Comparison of ENCODE assay signal across 27 cellular contexts in genomic region chr15:37122703-37123102, GRCh38. TPM values are rescaled to one million over a fixed set of nuclear protein-coding genes. Genes with fewer than 3 reads are reported as not detected.
DNase-seq lines count a peak whose midpoint lies in the region; ATAC-seq, FAIRE-seq and TF ChIP-seq lines count a peak whose summit lies in the region.
"Had no signal": no experiment of that assay in that cellular context is flagged by ENCODE, and none has a peak within 500 bp of the region (broad histone marks: within the 10 kb centered on the region; RNA-seq: fewer than 3 reads in every experiment).

No MANE protein-coding gene starts in this region.

- H3K9me3 ChIP-seq in K562 (replicated peaks; ENCODE audit: control insufficient read depth, insufficient read depth, low read depth, low read length) (no peaks in the 10 kb centered on the region), muscle layer of colon (ENCODE audit: low read length) (no peaks in the 10 kb centered on the region), upper lobe of left lung (no peaks in the 10 kb centered on the region)
- H3K9me3 ChIP-seq: body of pancreas, colonic mucosa, esophagus squamous epithelium, Peyer's patch had no signal

- no peaks in the 10 kb centered on the region for H3K79me2 ChIP-seq in K562 (ENCODE audit: control insufficient read depth, insufficient read depth, low read length)

- H3K27me3 Mint-ChIP-seq in natural killer cell treated with Interleukin-12 subunit alpha and Interleukin-12 subunit beta and Interleukin-15 and Interleukin-18, amount 100 ng/mL, for 72 hours, result no peaks in the 10 kb centered on the region

- DNase-seq in D341Med (ENCODE audit: low spot score), result peak; percentile 39
- DNase-seq in NCI-H524 (lab: John Stamatoyannopoulos, UW), result peak; percentile 80 to 84
- no peak for DNase-seq in K562 (ENCODE audit: extremely low read depth in 1 of 4, low spot score in 3 of 4)
- no peak for DNase-seq in upper lobe of left lung
- no peak for DNase-seq in natural killer cell treated with Interleukin-12 subunit alpha and Interleukin-12 subunit beta and Interleukin-15 and Interleukin-18, amount 100 ng/mL, for 72 hours (ENCODE audit: low spot score)
- no peak for DNase-seq in activated naive CD4-positive, alpha-beta T cell treated with anti-CD3 and anti-CD28 coated beads, Interleukin-2, amount 50 U/mL, for 72 hours (ENCODE audit: low spot score in 2 of 2)
- DNase-seq: activated CD4-positive, alpha-beta memory T cell treated with anti-CD3 and anti-CD28 coated beads for 36 hours; activated naive CD8-positive, alpha-beta T cell treated with anti-CD3 and anti-CD28 coated beads, Interleukin-2, amount 10 ng/mL, durations not matched to agents 7 days and 5 days; body of pancreas; CD8-positive, alpha-beta memory T cell; colonic mucosa; DND-41; effector memory CD8-positive, alpha-beta T cell; esophagus squamous epithelium; head of caudate nucleus; HFFc6; KBM-7; mesenchymal stem cell; NCI-H1436 treated with DMSO at 0.1 percent for 48 hours; NCI-H2171 treated with DMSO at 0.1 percent for 48 hours; NK-92 treated with Interleukin-12 subunit alpha and Interleukin-12 subunit beta, amount 100 ng/mL, for 24 hours; Peyer's patch; posterior cingulate gyrus had no signal

- H3K4me2 ChIP-seq in K562 (ENCODE audit: insufficient read depth, low read length), result no peak overlapping the region

- no peaks in the 10 kb centered on the region for H3K4me1 Mint-ChIP-seq in natural killer cell treated with Interleukin-12 subunit alpha and Interleukin-12 subunit beta and Interleukin-15 and Interleukin-18, amount 100 ng/mL, for 72 hours (ENCODE audit: low read depth in 2 of 2)
- H3K4me1 Mint-ChIP-seq: activated naive CD8-positive, alpha-beta T cell treated with anti-CD3 and anti-CD28 coated beads, Interleukin-2, amount 10 ng/mL, durations not matched to agents 7 days and 5 days; CD8-positive, alpha-beta memory T cell had no signal

- H3K9me1 ChIP-seq in K562 (ENCODE audit: control insufficient read depth, insufficient read depth, low read length), result no peaks in the 10 kb centered on the region

- H3K36me3 ChIP-seq in K562 (ENCODE audit: control insufficient read depth, insufficient read depth, low read length), result no peaks in the 10 kb centered on the region
- H3K36me3 ChIP-seq in muscle layer of colon (ENCODE audit: insufficient read depth, low read length), result no peaks in the 10 kb centered on the region
- H3K36me3 ChIP-seq in upper lobe of left lung, result no peaks in the 10 kb centered on the region
- H3K36me3 ChIP-seq: colonic mucosa, esophagus squamous epithelium, Peyer's patch had no signal

- 13% methylated on average over 1 of the region's 1 CpG for whole genome bisulfite sequencing in K562 (ENCODE audit: insufficient coverage, low coverage, missing lambda C conversion rate)
- WGBS in upper lobe of left lung, 2 donors, result 77 to 88% methylated on average over 1 of the region's 1 CpG

- H3K36me3 Mint-ChIP-seq in natural killer cell treated with Interleukin-12 subunit alpha and Interleukin-12 subunit beta and Interleukin-15 and Interleukin-18, amount 100 ng/mL, for 72 hours, result no peaks in the 10 kb centered on the region
- H3K36me3 Mint-ChIP-seq in activated naive CD4-positive, alpha-beta T cell treated with anti-CD3 and anti-CD28 coated beads, Interleukin-2, amount 50 U/mL, for 72 hours, result no peaks in the 10 kb centered on the region
- H3K36me3 Mint-ChIP-seq: activated CD4-positive, alpha-beta memory T cell treated with anti-CD3 and anti-CD28 coated beads for 36 hours; activated naive CD8-positive, alpha-beta T cell treated with anti-CD3 and anti-CD28 coated beads, Interleukin-2, amount 10 ng/mL, durations not matched to agents 7 days and 5 days; CD8-positive, alpha-beta memory T cell had no signal

- CTCF ChIA-PET in K562 (lab: Yijun Ruan, JAX; ENCODE audit: low intra/inter-chr PET ratio), result no interaction called here

- TF ChIP-seq EP300 in K562 (IDR thresholded peaks at IDR 0.05; ENCODE audit: low read length), result no peak
- no peak for TF ChIP-seq EP300 in upper lobe of left lung (IDR thresholded peaks at IDR 0.05)

- H3K4me3 Mint-ChIP-seq in natural killer cell treated with Interleukin-12 subunit alpha and Interleukin-12 subunit beta and Interleukin-15 and Interleukin-18, amount 100 ng/mL, for 72 hours, result no peak overlapping the region
- H3K4me3 Mint-ChIP-seq: activated CD4-positive, alpha-beta memory T cell treated with anti-CD3 and anti-CD28 coated beads for 36 hours; activated naive CD8-positive, alpha-beta T cell treated with anti-CD3 and anti-CD28 coated beads, Interleukin-2, amount 10 ng/mL, durations not matched to agents 7 days and 5 days; CD8-positive, alpha-beta memory T cell; effector memory CD8-positive, alpha-beta T cell; HFFc6; nephron had no signal

- no peak overlapping the region for H2AFZ ChIP-seq in K562 (ENCODE audit: low read depth, low read length)

- no peak for TF ChIP-seq RAD21 in K562 (CRISPR knock-in tag; conservative IDR thresholded peaks at IDR 0.05 in 1 of 2, IDR thresholded peaks at IDR 0.05 in 1 of 2)

- in situ Hi-C loops in K562 (cut with MboI), result loop anchor here (25.0 kb wide), 1 partner anchor 1585 kb away; the partner anchor contains the start of gene DPH6

- TF ChIP-seq POLR2A in K562 (conservative IDR thresholded peaks at IDR 0.05) (no peak), upper lobe of left lung (IDR thresholded peaks at IDR 0.05) (no peak)

- FAIRE-seq in K562 (lab: Jason Lieb, UNC), result no peak
- FAIRE-seq: GM12892, urothelium cell line had no signal

- intact Hi-C loops in K562 (cut with micrococcal nuclease), result no loop called here

- no TSS peak for BruUV-seq in K562 (replicated peaks; lab: Mats Ljungman, UMichigan)

- H3K9me3 Mint-ChIP-seq in natural killer cell treated with Interleukin-12 subunit alpha and Interleukin-12 subunit beta and Interleukin-15 and Interleukin-18, amount 100 ng/mL, for 72 hours, result no peaks in the 10 kb centered on the region
- H3K9me3 Mint-ChIP-seq in activated naive CD4-positive, alpha-beta T cell treated with anti-CD3 and anti-CD28 coated beads, Interleukin-2, amount 50 U/mL, for 72 hours, result no peaks in the 10 kb centered on the region
- H3K9me3 Mint-ChIP-seq: activated CD4-positive, alpha-beta memory T cell treated with anti-CD3 and anti-CD28 coated beads for 36 hours; activated naive CD8-positive, alpha-beta T cell treated with anti-CD3 and anti-CD28 coated beads, Interleukin-2, amount 10 ng/mL, durations not matched to agents 7 days and 5 days; effector memory CD8-positive, alpha-beta T cell; HFFc6; nephron had no signal

- TF ChIP-seq CTCF in K562 (IDR thresholded peaks at IDR 0.05 in 2 of 3, conservative IDR thresholded peaks at IDR 0.05 in 1 of 3; ENCODE audit: insufficient read depth in 2 of 3, low read depth in 1 of 3, low read length in 3 of 3), result no peak
- TF ChIP-seq CTCF in upper lobe of left lung (IDR thresholded peaks at IDR 0.05), result no peak

- H3K4me1 ChIP-seq in K562 (replicated peaks in 1 of 2; ENCODE audit: control insufficient read depth in 2 of 2, insufficient read depth in 2 of 2, low read length in 2 of 2), result no peaks in the 10 kb centered on the region
- H3K4me1 ChIP-seq in muscle layer of colon (ENCODE audit: insufficient read depth, low read length), result peaks cover 44% of the 10 kb centered on the region
- H3K4me1 ChIP-seq in upper lobe of left lung, result no peaks in the 10 kb centered on the region
- H3K4me1 ChIP-seq: body of pancreas, colonic mucosa, Peyer's patch had no signal

- ATAC-seq in K562 (0 out of 3 replicates have a peak, but pooled peaks have one; percentile 42), upper lobe of left lung (ENCODE audit: low FRiP score in 2 of 2) (no peak)
- ATAC-seq in natural killer cell treated with Interleukin-12 subunit alpha and Interleukin-12 subunit beta and Interleukin-15 and Interleukin-18, amount 100 ng/mL, for 72 hours, result no peak
- no peak for ATAC-seq in activated naive CD4-positive, alpha-beta T cell treated with anti-CD3 and anti-CD28 coated beads, Interleukin-2, amount 50 U/mL, for 72 hours
- ATAC-seq: body of pancreas; effector memory CD8-positive, alpha-beta T cell had no signal

- H3K27ac ChIP-seq in K562 (ENCODE audit: extremely low read depth, low read depth, low read length) (no peak overlapping the region), muscle layer of colon (ENCODE audit: low read depth, low read length) (peak overlapping the region; percentile 53), upper lobe of left lung (no peak overlapping the region)
- H3K27ac ChIP-seq: body of pancreas, colonic mucosa, Peyer's patch had no signal

- no peaks in the 10 kb centered on the region for H3K27me3 ChIP-seq in K562 (ENCODE audit: control insufficient read depth in 2 of 2, insufficient read depth in 2 of 2, low read length in 2 of 2)
- no peaks in the 10 kb centered on the region for H3K27me3 ChIP-seq in muscle layer of colon (ENCODE audit: control insufficient read depth in 1 of 2, insufficient read depth in 2 of 2, low read length in 2 of 2)
- H3K27me3 ChIP-seq in upper lobe of left lung, result no peaks in the 10 kb centered on the region
- H3K27me3 ChIP-seq: body of pancreas, colonic mucosa, esophagus squamous epithelium, Peyer's patch had no signal

- H3K4me3 ChIP-seq in K562 (no peak overlapping the region), muscle layer of colon (ENCODE audit: low read depth in 1 of 2, low read length in 2 of 2) (no peak overlapping the region), upper lobe of left lung (no peak overlapping the region)
- H3K4me3 ChIP-seq: body of pancreas, colonic mucosa, esophagus squamous epithelium, Peyer's patch had no signal

- H3K27ac Mint-ChIP-seq in natural killer cell treated with Interleukin-12 subunit alpha and Interleukin-12 subunit beta and Interleukin-15 and Interleukin-18, amount 100 ng/mL, for 72 hours, result no peak overlapping the region
- H3K27ac Mint-ChIP-seq in activated naive CD4-positive, alpha-beta T cell treated with anti-CD3 and anti-CD28 coated beads, Interleukin-2, amount 50 U/mL, for 72 hours, result no peak overlapping the region
- H3K27ac Mint-ChIP-seq: activated CD4-positive, alpha-beta memory T cell treated with anti-CD3 and anti-CD28 coated beads for 36 hours; activated naive CD8-positive, alpha-beta T cell treated with anti-CD3 and anti-CD28 coated beads, Interleukin-2, amount 10 ng/mL, durations not matched to agents 7 days and 5 days; effector memory CD8-positive, alpha-beta T cell; HFFc6 had no signal

- no peaks in the 10 kb centered on the region for H4K20me1 ChIP-seq in K562 (replicated peaks; ENCODE audit: control insufficient read depth, insufficient read depth, low read length)

- POLR2A ChIA-PET in K562 (lab: Yijun Ruan, JAX), result interaction anchor here (0.9 to 2.1 kb wide), 3 partner anchors 9 to 18 kb away, joined by 3 to 6 read pairs (median 3); no protein-coding TSS in a partner anchor

- H3K9ac ChIP-seq in K562 (ENCODE audit: insufficient read depth in 1 of 2, low read depth in 2 of 2, low read length in 2 of 2) (no peak overlapping the region), muscle layer of colon (ENCODE audit: low read length) (no peak overlapping the region)

RNA-seq across cellular contexts. Expression of gene MEIS2, which starts 22.4 kb away (rescaled TPM):
- 81.4 and 111 TPM in 2 replicates for total RNA-seq in K562 (2011; cell fraction: chromatin; rRNA removed; ENCODE audit: low replicate concordance)
- 43.4 and 50.3 TPM in 2 replicates for total RNA-seq in K562 (2011; cell fraction: nucleolus; rRNA removed)
- total RNA-seq in K562 (2011; cell fraction: nucleoplasm; rRNA removed), result 69.0 and 74.6 TPM in 2 replicates
- total RNA-seq in K562 (2014; rRNA removed) (22.3 and 34.4 TPM in 2 replicates), K562 (2014; rRNA removed; fragmentation: Illumina TruSeq; extraction: Trizol) (24.6 and 31.2 TPM in 2 replicates), K562 (2015; rRNA removed; fragmentation: Illumina TruSeq; extraction: Trizol) (41.0 and 45.8 TPM in 2 replicates), K562 (2021) (34.3 and 34.9 TPM in 2 replicates), upper lobe of left lung (10 to 100 TPM; 13.7 to 53.4 (median 21.4) TPM)
- polyA plus RNA-seq in K562 (2011; rRNA removed) (15.3 and 21.1 TPM in 2 replicates), K562 (2014; fragmentation: Illumina TruSeq; extraction: Trizol) (51.5 and 64.2 TPM in 2 replicates), K562 (2014; fragmentation: Nextera tagmentation; extraction: Ambion mirVana) (1 to 10 TPM; 7.5 to 8.4 TPM), K562 (2014; rRNA removed) (21.2 and 26.8 TPM in 2 replicates)
- 19.4 and 28.6 TPM in 2 replicates for polyA plus RNA-seq in K562 (2011; cell fraction: cytosol; rRNA removed)
- 43.0 and 54.5 TPM in 2 replicates for polyA plus RNA-seq in K562 (2011; cell fraction: nucleus; rRNA removed)
- polyA plus RNA-seq in K562 (2012), result 29.1 and 37.1 TPM in 2 replicates
- 49.8 and 57.7 TPM in 2 replicates for polyA minus RNA-seq in K562 (2011; rRNA and poly(A)+ RNA removed)
- 8.4 and 8.6 TPM in 2 replicates for polyA minus RNA-seq in K562 (2011; cell fraction: cytosol; rRNA and poly(A)+ RNA removed)
- 81.6 and 103 TPM in 2 replicates for polyA minus RNA-seq in K562 (2011; cell fraction: nucleus; rRNA and poly(A)+ RNA removed)
- total RNA-seq in natural killer cell treated with Interleukin-12 subunit alpha and Interleukin-12 subunit beta and Interleukin-15 and Interleukin-18, amount 100 ng/mL, for 72 hours, result under 1 TPM in 1 of 2 donors, not detected in 1; 0.26 TPM
- total RNA-seq in activated naive CD4-positive, alpha-beta T cell treated with anti-CD3 and anti-CD28 coated beads, Interleukin-2, amount 50 U/mL, for 72 hours, result under 1 TPM in 1 of 2 donors, not detected in 1; 0.16 TPM
- total RNA-seq: activated CD4-positive, alpha-beta memory T cell treated with anti-CD3 and anti-CD28 coated beads for 36 hours; activated naive CD8-positive, alpha-beta T cell treated with anti-CD3 and anti-CD28 coated beads, Interleukin-2, amount 10 ng/mL, durations not matched to agents 7 days and 5 days; CD8-positive, alpha-beta memory T cell had no signal
- polyA plus RNA-seq: CD8-positive, alpha-beta memory T cell had no signal

Comparison
In these comparisons a context has a peak if more than half of its experiments do, and no peak if none do; other contexts are left out.
1. DNase-seq: peak in D341Med (single experiment) and NCI-H524 (2 of 2); none in K562 (0 of 4), upper lobe of left lung (0 of 2), natural killer cell treated with Interleukin-12 subunit alpha and Interleukin-12 subunit beta and Interleukin-15 and Interleukin-18, amount 100 ng/mL, for 72 hours (single experiment) and activated naive CD4-positive, alpha-beta T cell treated with anti-CD3 and anti-CD28 coated beads, Interleukin-2, amount 50 U/mL, for 72 hours (0 of 2).
2. RNA of gene MEIS2, which starts 22.4 kb away (total RNA-seq): 22.3 to 111 TPM in K562 and 13.7 to 53.4 TPM in upper lobe of left lung; 0.26 TPM in natural killer cell treated with Interleukin-12 subunit alpha and Interleukin-12 subunit beta and Interleukin-15 and Interleukin-18, amount 100 ng/mL, for 72 hours and 0.16 TPM in activated naive CD4-positive, alpha-beta T cell treated with anti-CD3 and anti-CD28 coated beads, Interleukin-2, amount 50 U/mL, for 72 hours; every median in the first group is over 10 times any median in the second.